Comparison of ENCODE assay signal across 9 cellular contexts in genomic region chr1:27026621-27027574, GRCh38. TPM values are rescaled to one million over a fixed set of nuclear protein-coding genes. Genes with fewer than 3 reads are reported as not detected.
DNase-seq lines count a peak whose midpoint lies in the region; ATAC-seq, FAIRE-seq and TF ChIP-seq lines count a peak whose summit lies in the region.
"Had no signal": no experiment of that assay in that cellular context is flagged by ENCODE, and none has a peak within 500 bp of the region (broad histone marks: within the 10 kb centered on the region; RNA-seq: fewer than 3 reads in every experiment).

No MANE protein-coding gene starts in this region.

- H3K4me1 ChIP-seq in SJCRH30 (no peaks in the 10 kb centered on the region), gastroesophageal sphincter (peaks cover 0 to 34% (median 3%) of the 10 kb centered on the region in 3 donors), suprapubic skin (peaks cover 36% of the 10 kb centered on the region)

- 48 to 49% methylated on average over 11 to 18 of the region's 19 CpGs for WGBS in gastroesophageal sphincter (ENCODE audit: low coverage in 1 of 2), 2 donors
- WGBS in suprapubic skin: 33% methylated on average over 19 of the region's 19 CpGs

- H3K27me3 Mint-ChIP-seq in activated T-cell treated with anti-CD3 and anti-CD28 coated beads, Interleukin-2, amount 50 U/mL, for 4 hours (ENCODE audit: low read depth): peaks cover 6% of the 10 kb centered on the region

- ATAC-seq in gastroesophageal sphincter: peak; percentile 54
- ATAC-seq in activated T-cell treated with anti-CD3 and anti-CD28 coated beads, Interleukin-2, amount 50 U/mL, for 4 hours: no peak
- no peak for ATAC-seq in GM21381 (IDR thresholded peaks at IDR 0.05; ENCODE audit: unreplicated experiment)
- ATAC-seq: naive thymus-derived CD4-positive, alpha-beta T cell had no signal

- DNase-seq in HT1080 (ENCODE audit: low read depth) (peak; percentile 50), SJCRH30 (peak; percentile 57 to 64), suprapubic skin (ENCODE audit: low spot score in 2 of 2) (no peak), D721Med (ENCODE audit: insufficient read length, low spot score) (no peak), HTR-8/SVneo (ENCODE audit: insufficient read length, low spot score) (no peak)
- DNase-seq in activated T-cell treated with anti-CD3 and anti-CD28 coated beads, Interleukin-2, amount 50 U/mL, for 4 hours: no peak
- DNase-seq: naive thymus-derived CD4-positive, alpha-beta T cell had no signal

- H3K4me3 ChIP-seq in SJCRH30: no peak overlapping the region
- H3K4me3 ChIP-seq in gastroesophageal sphincter: no peak overlapping the region
- no peak overlapping the region for H3K4me3 ChIP-seq in suprapubic skin

- H3K27ac ChIP-seq in SJCRH30 (no peak overlapping the region), gastroesophageal sphincter (peak overlapping the region in 3 of 4 donors; percentile 66 to 76 (median 68)), suprapubic skin (peak overlapping the region; percentile 85)

- H3K4me1 Mint-ChIP-seq in activated T-cell treated with anti-CD3 and anti-CD28 coated beads, Interleukin-2, amount 50 U/mL, for 4 hours (ENCODE audit: low read depth): peaks cover 2% of the 10 kb centered on the region

- TF ChIP-seq POLR2A in gastroesophageal sphincter (IDR thresholded peaks at IDR 0.05) (no peak), suprapubic skin (IDR thresholded peaks at IDR 0.05) (no peak)

- FAIRE-seq in D721Med (lab: Jason Lieb, UNC) (no peak), HTR-8/SVneo (lab: Jason Lieb, UNC) (no peak)

- no peaks in the 10 kb centered on the region for H3K9me3 ChIP-seq in SJCRH30 (replicated peaks)
- H3K9me3 ChIP-seq in gastroesophageal sphincter: no peaks in the 10 kb centered on the region
- no peaks in the 10 kb centered on the region for H3K9me3 ChIP-seq in suprapubic skin

- H3K27me3 ChIP-seq in SJCRH30 (no peaks in the 10 kb centered on the region; the same call in 1 of the 2 replicates), gastroesophageal sphincter (no peaks in the 10 kb centered on the region), suprapubic skin (no peaks in the 10 kb centered on the region)

- H3K9me3 Mint-ChIP-seq in activated T-cell treated with anti-CD3 and anti-CD28 coated beads, Interleukin-2, amount 50 U/mL, for 4 hours: no peaks in the 10 kb centered on the region

- no peak for TF ChIP-seq CTCF in gastroesophageal sphincter (IDR thresholded peaks at IDR 0.05)
- no peak for TF ChIP-seq CTCF in suprapubic skin (IDR thresholded peaks at IDR 0.05)
- no peak for TF ChIP-seq CTCF in D721Med (IDR thresholded peaks at IDR 0.05; ENCODE audit: insufficient read depth, missing control alignments)

- H3K36me3 ChIP-seq in SJCRH30 (no peaks in the 10 kb centered on the region), gastroesophageal sphincter (no peaks in the 10 kb centered on the region), suprapubic skin (no peaks in the 10 kb centered on the region)

- no peaks in the 10 kb centered on the region for H3K36me3 Mint-ChIP-seq in activated T-cell treated with anti-CD3 and anti-CD28 coated beads, Interleukin-2, amount 50 U/mL, for 4 hours (ENCODE audit: insufficient read depth)
- H3K36me3 Mint-ChIP-seq: naive thymus-derived CD4-positive, alpha-beta T cell had no signal

- no peak overlapping the region for H3K4me3 Mint-ChIP-seq in activated T-cell treated with anti-CD3 and anti-CD28 coated beads, Interleukin-2, amount 50 U/mL, for 4 hours
- H3K4me3 Mint-ChIP-seq: naive thymus-derived CD4-positive, alpha-beta T cell had no signal

- no peak for TF ChIP-seq EP300 in gastroesophageal sphincter (IDR thresholded peaks at IDR 0.05)
- no peak for TF ChIP-seq EP300 in suprapubic skin (IDR thresholded peaks at IDR 0.05)

RNA-seq across cellular contexts. Expression of gene TENT5B, which starts 14.2 kb away (rescaled TPM):
- 0.13 TPM in 1 of 2 replicates, not detected in the other for total RNA-seq in HT1080 (2014; rRNA removed; shearing (Covaris generic))
- polyA plus RNA-seq in HT1080 (2015; cell fraction: cytosol; rRNA removed): 0.84 and 1.2 TPM in 2 replicates
- polyA plus RNA-seq in HT1080 (2015; cell fraction: nucleus; rRNA removed): 0.32 and 0.36 TPM in 2 replicates
- 0.04 and 0.10 TPM in 2 replicates for total RNA-seq in SJCRH30 (2014; rRNA removed; shearing (Covaris generic))
- 100 to 1,000 TPM in 3 of 4 donors, 10 to 100 TPM in 1; 89.9 to 284 (median 166) TPM for total RNA-seq in gastroesophageal sphincter
- 100 to 1,000 TPM in 3 of 4 donors, 10 to 100 TPM in 1; 72.3 to 233 (median 198) TPM for total RNA-seq in suprapubic skin
- total RNA-seq in activated T-cell treated with anti-CD3 and anti-CD28 coated beads, Interleukin-2, amount 50 U/mL, for 4 hours: under 1 TPM in 2 of 3 donors, not detected in 1; 0.14 to 0.15 TPM
- polyA plus RNA-seq: naive thymus-derived CD4-positive, alpha-beta T cell had no signal

RNA-seq across cellular contexts. Expression of gene TRNP1, which starts 33.4 kb away (rescaled TPM):
- 15.2 and 18.9 TPM in 2 replicates for total RNA-seq in HT1080 (2014; rRNA removed; shearing (Covaris generic))
- polyA plus RNA-seq in HT1080 (2015; cell fraction: cytosol; rRNA removed): 9.7 and 11.1 TPM in 2 replicates
- polyA plus RNA-seq in HT1080 (2015; cell fraction: nucleus; rRNA removed): 7.5 TPM in 2 replicates
- 0.42 and 0.81 TPM in 2 replicates for total RNA-seq in SJCRH30 (2014; rRNA removed; shearing (Covaris generic))
- total RNA-seq in gastroesophageal sphincter: 10 to 100 TPM; 15.9 to 48.4 (median 38.8) TPM
- total RNA-seq in suprapubic skin: 10 to 100 TPM in 3 of 4 donors, 1 to 10 TPM in 1; 7.9 to 41.7 (median 28.4) TPM
- 1 to 10 TPM in 1 of 3 donors, under 1 TPM in 2; 0.61 to 1.5 (median 0.76) TPM for total RNA-seq in activated T-cell treated with anti-CD3 and anti-CD28 coated beads, Interleukin-2, amount 50 U/mL, for 4 hours
- polyA plus RNA-seq: naive thymus-derived CD4-positive, alpha-beta T cell had no signal

Comparison
In these comparisons a context has a peak if more than half of its experiments do, and no peak if none do; other contexts are left out.
1. DNase-seq: peak in HT1080 (single experiment) and SJCRH30 (2 of 2); none in suprapubic skin (0 of 2), D721Med (single experiment), activated T-cell treated with anti-CD3 and anti-CD28 coated beads, Interleukin-2, amount 50 U/mL, for 4 hours (single experiment) and HTR-8/SVneo (single experiment).
2. RNA of gene TENT5B, which starts 14.2 kb away (total RNA-seq): 72.3 to 233 TPM in suprapubic skin and 89.9 to 284 TPM in gastroesophageal sphincter; 0.14 to 0.15 TPM in activated T-cell treated with anti-CD3 and anti-CD28 coated beads, Interleukin-2, amount 50 U/mL, for 4 hours, 0.13 TPM in HT1080 and 0.04 to 0.10 TPM in SJCRH30; every median in the first group is over 10 times any median in the second.